ENCODE assay signal across 8 cellular contexts in genomic region chr12:1628671-1629337, GRCh38. TPM values are rescaled to one million over a fixed set of nuclear protein-coding genes. Genes with fewer than 3 reads are reported as not detected.
A peak's percentile ranks its signal among the peaks of the same experiment; 100 is the strongest.
DNase-seq lines count a peak whose midpoint lies in the region; ATAC-seq and TF ChIP-seq lines count a peak whose summit lies in the region.

Gene WNT5B, plus strand, starts transcription at chr12:1629231. Its CDS starts 2,124 bp downstream, at chr12:1631355.

- peak within 1 kb of the TSS; percentile 28 for H3K4me3 ChIP-seq in HAP-1
- H3K4me3 ChIP-seq in iPS-18a (ENCODE audit: low read length) = peak within 1 kb of the TSS; percentile 56
- H3K4me3 ChIP-seq in smooth muscle cell = peak within 1 kb of the TSS; percentile 53

- H3K4me3 Mint-ChIP-seq in WTC11 = peak within 1 kb of the TSS; percentile 82
- H3K4me3 Mint-ChIP-seq in activated CD4-positive, alpha-beta T cell treated with anti-CD3 and anti-CD28 coated beads, Interleukin-2, amount 10 ng/mL, durations not matched to agents 7 days and 5 days = no peak within 1 kb of the TSS

- peaks cover 38% of the 10 kb centered on the region for H4K20me1 ChIP-seq in smooth muscle cell (ENCODE audit: low read depth)

- H3K9ac ChIP-seq in iPS-18a (ENCODE audit: low read length) = no peak within 1 kb of the TSS
- H3K9ac ChIP-seq in smooth muscle cell (ENCODE audit: low read depth) = no peak within 1 kb of the TSS

- H3K27ac ChIP-seq in iPS-18a (ENCODE audit: low read length) = no peak within 1 kb of the TSS
- H3K27ac ChIP-seq in smooth muscle cell (ENCODE audit: low read depth) = no peak within 1 kb of the TSS

- no peaks in the 10 kb centered on the region for H3K9me3 ChIP-seq in HAP-1
- no peaks in the 10 kb centered on the region for H3K9me3 ChIP-seq in iPS-18a (ENCODE audit: control insufficient read depth, low read depth, low read length)
- H3K9me3 ChIP-seq in smooth muscle cell (replicated peaks; ENCODE audit: low read depth) = no peaks in the 10 kb centered on the region

- H3F3A ChIP-seq in smooth muscle cell (ENCODE audit: low read depth) = no peaks in the 10 kb centered on the region

- peaks cover 18% of the 10 kb centered on the region for H3K4me1 ChIP-seq in HAP-1
- H3K4me1 ChIP-seq in iPS-18a (ENCODE audit: control insufficient read depth, low read depth, low read length) = peaks cover 15% of the 10 kb centered on the region
- H3K4me1 ChIP-seq in smooth muscle cell (ENCODE audit: low read depth) = peaks cover 27% of the 10 kb centered on the region

- H3K4me1 Mint-ChIP-seq in WTC11 = peaks cover 66% of the 10 kb centered on the region
- H3K4me1 Mint-ChIP-seq in activated CD4-positive, alpha-beta T cell treated with anti-CD3 and anti-CD28 coated beads, Interleukin-2, amount 10 ng/mL, durations not matched to agents 7 days and 5 days = peaks cover 18% of the 10 kb centered on the region

- DNase-seq in HAP-1 (ENCODE audit: low spot score in 2 of 2) = no peak
- DNase-seq in WTC11 (ENCODE audit: low spot score) = no peak
- no peak for DNase-seq in smooth muscle cell (lab: John Stamatoyannopoulos, UW; ENCODE audit: unreplicated experiment)
- DNase-seq in activated CD4-positive, alpha-beta T cell treated with anti-CD3 and anti-CD28 coated beads, Interleukin-2, amount 10 ng/mL, durations not matched to agents 7 days and 5 days = no peak
- DNase-seq in HuH-7.5 (ENCODE audit: low spot score) = no peak
- DNase-seq in stimulated activated naive CD4-positive, alpha-beta T cell (lab: John Stamatoyannopoulos, UW) = no peak
- DNase-seq in mesenteric fat pad (ENCODE audit: low spot score) = no peak

- H3K27me3 Mint-ChIP-seq in WTC11 (ENCODE audit: low read depth) = peaks cover 71% of the 10 kb centered on the region
- H3K27me3 Mint-ChIP-seq in activated CD4-positive, alpha-beta T cell treated with anti-CD3 and anti-CD28 coated beads, Interleukin-2, amount 10 ng/mL, durations not matched to agents 7 days and 5 days = peaks cover 77% of the 10 kb centered on the region

- no peak; the same call in 1 of the 2 replicates for TF ChIP-seq CTCF in WTC11 (IDR thresholded peaks at IDR 0.05)
- no peak for TF ChIP-seq CTCF in smooth muscle cell (IDR thresholded peaks at IDR 0.05; ENCODE audit: borderline replicate concordance, insufficient read depth, poor library complexity, severe bottlenecking)

- 15% methylated on average over 17 of the region's 17 CpGs for WGBS in smooth muscle cell (ENCODE audit: low lambda C conversion rate)

- POLR2A ChIA-PET in WTC11 (lab: Charles Lee) = interaction anchor here (0.7 to 1.0 kb wide), 2 partner anchors 62 to 298 kb away, joined by 3 read pairs; partner anchors contain the start of gene ADIPOR2
- POLR2A ChIA-PET in activated CD4-positive, alpha-beta T cell treated with anti-CD3 and anti-CD28 coated beads, Interleukin-2, amount 10 ng/mL, durations not matched to agents 7 days and 5 days (lab: Charles Lee) = no interaction called here

- H3K27ac Mint-ChIP-seq in WTC11 = no peak within 1 kb of the TSS
- H3K27ac Mint-ChIP-seq in activated CD4-positive, alpha-beta T cell treated with anti-CD3 and anti-CD28 coated beads, Interleukin-2, amount 10 ng/mL, durations not matched to agents 7 days and 5 days = no peak within 1 kb of the TSS

- no peaks in the 10 kb centered on the region for H3K9me3 Mint-ChIP-seq in WTC11
- H3K9me3 Mint-ChIP-seq in activated CD4-positive, alpha-beta T cell treated with anti-CD3 and anti-CD28 coated beads, Interleukin-2, amount 10 ng/mL, durations not matched to agents 7 days and 5 days = no peaks in the 10 kb centered on the region

- peak within 1 kb of the TSS; percentile 90 for H3K4me2 ChIP-seq in smooth muscle cell

- H3K79me2 ChIP-seq in smooth muscle cell (ENCODE audit: low read depth) = no peaks in the 10 kb centered on the region

- H3K36me3 ChIP-seq in HAP-1 (replicated peaks) = no peaks in the 10 kb centered on the region
- no peaks in the 10 kb centered on the region for H3K36me3 ChIP-seq in iPS-18a (ENCODE audit: control insufficient read depth, low read depth, low read length)
- no peaks in the 10 kb centered on the region for H3K36me3 ChIP-seq in smooth muscle cell (ENCODE audit: low read depth)

- CTCF ChIA-PET in WTC11 (lab: Charles Lee) = interaction anchor here (0.6 to 3.2 kb wide), 20 partner anchors 9 to 511 kb away, joined by 3 to 27 read pairs (median 6); partner anchors contain the start of gene ADIPOR2
- CTCF ChIA-PET in activated CD4-positive, alpha-beta T cell treated with anti-CD3 and anti-CD28 coated beads, Interleukin-2, amount 10 ng/mL, durations not matched to agents 7 days and 5 days (lab: Charles Lee) = interaction anchor here (1.9 kb wide), 1 partner anchor 12 kb away, joined by 5 read pairs; no protein-coding TSS in a partner anchor

- no peak within 1 kb of the TSS for H2AFZ ChIP-seq in smooth muscle cell (ENCODE audit: low read depth)

- no peaks in the 10 kb centered on the region for H3K36me3 Mint-ChIP-seq in WTC11
- no peaks in the 10 kb centered on the region for H3K36me3 Mint-ChIP-seq in activated CD4-positive, alpha-beta T cell treated with anti-CD3 and anti-CD28 coated beads, Interleukin-2, amount 10 ng/mL, durations not matched to agents 7 days and 5 days (ENCODE audit: low read depth)

- H3K27me3 ChIP-seq in HAP-1 (ENCODE audit: low read depth) (no peaks in the 10 kb centered on the region; the same call in 1 of the 2 replicates), iPS-18a (ENCODE audit: control insufficient read depth, insufficient read depth, low read length) (peaks cover 70% of the 10 kb centered on the region), smooth muscle cell (ENCODE audit: low read depth) (peaks cover 38% of the 10 kb centered on the region)

- in situ Hi-C loops in HAP-1 (cut with MboI; ENCODE audit: low sequenced_read_pairs) = loop anchor here (25.0 kb wide), 1 partner anchor 958 kb away; no protein-coding TSS in a partner anchor

- ATAC-seq in WTC11 = peak; percentile 7

TF ChIP-seq in WTC11, 78 proteins besides CTCF, POLR2A, EP300 and RAD21:
- TF ChIP-seq ZBTB21 (CRISPR knock-in tag; IDR thresholded peaks at IDR 0.05; ENCODE audit: borderline replicate concordance) (no peak), MYBL2 (CRISPR knock-in tag; IDR thresholded peaks at IDR 0.05) (no peak), ZBTB43 (CRISPR knock-in tag; IDR thresholded peaks at IDR 0.05) (0 out of 2 replicates have a peak, but pooled peaks have one; percentile 8)

RNA-seq across cellular contexts. Expression of gene WNT5B, which starts in this region (rescaled TPM):
- total RNA-seq in WTC11 (2021) (4.3 to 4.6 TPM (median 4.5 TPM) in 3 replicates), smooth muscle cell (8.4 and 11.5 TPM in 2 replicates), mesenteric fat pad (2.3 TPM)
- 31.7 and 39.7 TPM in 2 replicates for polyA plus RNA-seq in smooth muscle cell
- under 1 TPM in 1 of 2 experiments, not detected in 1; 0.15 TPM for total RNA-seq in activated CD4-positive, alpha-beta T cell treated with anti-CD3 and anti-CD28 coated beads, Interleukin-2, amount 10 ng/mL, durations not matched to agents 7 days and 5 days
